Comparison of ENCODE assay signal across 22 cellular contexts in the genomic region with DNA sequence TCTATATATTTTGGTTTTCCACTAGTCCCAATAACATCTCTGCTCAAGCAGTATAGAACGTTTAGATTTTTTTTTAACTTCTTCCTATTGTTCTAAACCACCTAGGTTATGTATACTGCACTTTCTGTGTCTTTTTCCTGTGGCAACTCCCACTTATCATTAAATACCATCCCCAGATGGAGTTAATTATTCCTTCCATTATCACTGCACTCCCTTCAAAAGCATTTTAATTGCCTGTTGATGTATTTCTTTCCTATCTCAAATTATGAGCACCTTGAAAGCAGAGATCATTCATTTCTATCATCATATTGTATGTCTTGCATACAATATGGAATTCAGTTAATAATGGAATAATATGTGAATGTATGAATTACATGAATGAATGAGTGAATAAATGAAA.
"Had no signal": no experiment of that assay in that cellular context is flagged by ENCODE, and none has a peak within 500 bp of the region (broad histone marks: within the 10 kb centered on the region; RNA-seq: fewer than 3 reads in every experiment).

No MANE protein-coding gene starts in this region.

- H3K79me2 ChIP-seq: hepatocyte had no signal

- H3K36me3 ChIP-seq: colonic mucosa, esophagus squamous epithelium, gastrocnemius medialis, heart left ventricle, left lung, lower lobe of right lung had no signal

- H2AFZ ChIP-seq: hepatocyte had no signal

- H3K4me1 ChIP-seq: colonic mucosa, gastrocnemius medialis, left lung, lower lobe of right lung had no signal

- H3K27me3 ChIP-seq: colonic mucosa, esophagus squamous epithelium, gastrocnemius medialis, heart left ventricle, hepatocyte, left lung had no signal

- ATAC-seq: effector memory CD8-positive, alpha-beta T cell; esophagus mucosa; gastrocnemius medialis; heart left ventricle; left cardiac atrium; left lung; left ventricle myocardium superior; lower lobe of right lung; mucosa of descending colon had no signal

- H3K27ac ChIP-seq: colonic mucosa, epithelial cell of prostate, esophagus squamous epithelium, gastrocnemius medialis, heart left ventricle, hepatocyte, left lung, lower lobe of right lung had no signal

- H3K4me3 ChIP-seq: colonic mucosa, esophagus squamous epithelium, gastrocnemius medialis, heart left ventricle, hepatocyte, left lung, lower lobe of right lung, mucosa of descending colon had no signal

- H3K4me2 ChIP-seq: hepatocyte had no signal

- H3K9me3 ChIP-seq: colonic mucosa, esophagus squamous epithelium, gastrocnemius medialis, heart left ventricle, left lung, lower lobe of right lung, mucosa of descending colon had no signal

- DNase-seq: colonic mucosa; cortex of kidney; effector CD8-positive, alpha-beta T cell; effector memory CD8-positive, alpha-beta T cell; endodermal cell; erythroblast; esophagus squamous epithelium; foreskin fibroblast; foreskin melanocyte; gastrocnemius medialis; heart left ventricle; hypothalamus; left cardiac atrium; left ventricle myocardium superior; lower lobe of right lung; mesenchymal stem cell; mucosa of descending colon; naive B cell had no signal
